In the genomic region with DNA sequence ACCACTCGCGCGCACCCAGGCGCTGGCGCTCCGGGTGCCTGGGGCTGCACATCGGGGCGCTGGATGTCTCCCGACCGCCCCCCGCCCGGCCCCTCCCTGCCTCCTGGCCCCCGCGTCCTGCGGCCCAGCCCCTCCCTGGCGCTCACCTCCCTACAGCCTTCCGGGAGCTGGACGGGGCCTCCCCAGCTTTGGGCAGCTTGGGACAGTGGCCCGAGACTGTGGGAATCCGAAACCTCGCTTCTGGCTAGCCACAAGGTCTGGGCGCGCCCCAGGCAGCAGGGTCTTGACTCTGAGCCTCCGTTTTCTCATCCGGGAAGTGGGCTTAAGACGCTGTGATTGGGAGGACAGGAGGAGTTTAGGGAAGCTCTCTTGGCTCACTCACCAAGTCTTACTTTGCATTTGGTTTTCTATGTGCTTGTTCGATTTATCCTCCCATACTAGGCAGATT, we compare ENCODE assay signal across 9 cellular contexts. TPM values are rescaled to one million over a fixed set of nuclear protein-coding genes. Genes with fewer than 3 reads are reported as not detected.
DNase-seq lines count a peak whose midpoint lies in the region; ATAC-seq, FAIRE-seq and TF ChIP-seq lines count a peak whose summit lies in the region.
"Had no signal": no experiment of that assay in that cellular context is flagged by ENCODE, and none has a peak within 500 bp of the region (broad histone marks: within the 10 kb centered on the region; RNA-seq: fewer than 3 reads in every experiment).

No MANE protein-coding gene starts in this region.

- DNase-seq in heart right ventricle (no peak), left ventricle myocardium superior (no peak), colonic mucosa (no peak), A172 (ENCODE audit: low spot score) (no peak), GM12891 (ENCODE audit: insufficient read length, low spot score) (no peak)
- no peak for DNase-seq in activated CD8-positive, alpha-beta memory T cell treated with anti-CD3 and anti-CD28 coated beads, Interleukin-2, amount 50 U/mL, for 48 hours
- DNase-seq: NCI-H1436 treated with DMSO at 0.1 percent for 48 hours had no signal

- H3K4me1 ChIP-seq in heart right ventricle: peaks cover 0 to 16% (median 8%) of the 10 kb centered on the region in 9 donors
- no peaks in the 10 kb centered on the region for H3K4me1 ChIP-seq in colonic mucosa
- peaks cover 11 to 14% of the 10 kb centered on the region in 2 donors for H3K4me1 ChIP-seq in mucosa of rectum (ENCODE audit: control insufficient read depth in 2 of 2, insufficient read depth in 2 of 2, low read length in 2 of 2)

- H3K27ac ChIP-seq in heart right ventricle (no peak overlapping the region), colonic mucosa (no peak overlapping the region), mucosa of rectum (ENCODE audit: low read depth in 2 of 2, low read length in 2 of 2) (peak overlapping the region in 1 of 2 donors; percentile 23)

- H3K27me3 ChIP-seq in heart right ventricle (peaks cover 0 to 75% (median 63%) of the 10 kb centered on the region in 7 donors), colonic mucosa (peaks cover 23% of the 10 kb centered on the region), mucosa of rectum (ENCODE audit: control insufficient read depth in 2 of 2, insufficient read depth in 2 of 2, low read length in 2 of 2) (peaks cover 32 to 35% of the 10 kb centered on the region in 2 donors)

- no peaks in the 10 kb centered on the region for H3K36me3 ChIP-seq in heart right ventricle
- no peaks in the 10 kb centered on the region for H3K36me3 ChIP-seq in colonic mucosa
- H3K36me3 ChIP-seq in mucosa of rectum (ENCODE audit: control insufficient read depth in 2 of 2, insufficient read depth in 2 of 2, low read length in 2 of 2): no peaks in the 10 kb centered on the region

- intact Hi-C loops in heart right ventricle (cut with DNase I) (no loop called here), left ventricle myocardium superior (cut with micrococcal nuclease) (no loop called here), colonic mucosa (cut with DNase I) (no loop called here)

- ATAC-seq in heart right ventricle (no peak), left ventricle myocardium superior (no peak), GM21515 (IDR thresholded peaks at IDR 0.05; ENCODE audit: unreplicated experiment) (no peak)

- peak in 1 of 9 donors; percentile 12 for TF ChIP-seq CTCF in heart right ventricle (IDR thresholded peaks at IDR 0.05)
- TF ChIP-seq CTCF in colonic mucosa (IDR thresholded peaks at IDR 0.05): no peak

- TF ChIP-seq POLR2A in GM12891 (IDR thresholded peaks at IDR 0.05; ENCODE audit: low read depth, low read length): no peak

- H3K9me3 ChIP-seq in heart right ventricle (no peaks in the 10 kb centered on the region), colonic mucosa (no peaks in the 10 kb centered on the region), mucosa of rectum (ENCODE audit: control insufficient read depth in 2 of 2, low read length in 2 of 2) (no peaks in the 10 kb centered on the region)

- H3K9ac ChIP-seq in colonic mucosa (ENCODE audit: low read depth in 2 of 2, low read length in 2 of 2): no peak overlapping the region
- H3K9ac ChIP-seq in mucosa of rectum (ENCODE audit: low read depth in 1 of 2, low read length in 2 of 2): no peak overlapping the region

- WGBS in heart right ventricle, 2 donors: 9 to 14% methylated on average over 22 to 27 of the region's 27 CpGs

- H3K4me3 ChIP-seq in heart right ventricle (peak overlapping the region in 9 of 10 donors; percentile 21 to 49 (median 40)), colonic mucosa (peak overlapping the region; percentile 33), mucosa of rectum (ENCODE audit: low read length in 2 of 2) (peak overlapping the region; percentile 26 to 35)

- FAIRE-seq in GM12891 (lab: Jason Lieb, UNC): no peak

TF ChIP-seq in GM12891, 5 proteins besides CTCF, POLR2A, EP300 and RAD21:
- TF ChIP-seq PAX5 (IDR thresholded peaks at IDR 0.05; ENCODE audit: insufficient read depth, low read length, severe bottlenecking): no peak
- TF ChIP-seq POLR2AphosphoS5 (IDR thresholded peaks at IDR 0.05; ENCODE audit: low read depth, low read length): no peak
- no peak for TF ChIP-seq POU2F2 (IDR thresholded peaks at IDR 0.05; ENCODE audit: low read depth, low read length)
- no peak for TF ChIP-seq TAF1 (IDR thresholded peaks at IDR 0.05; ENCODE audit: low read depth, low read length)
- TF ChIP-seq SPI1 (IDR thresholded peaks at IDR 0.05; ENCODE audit: low read depth, low read length): no peak
TF ChIP-seq in GM12891: peak in this region for 0.

RNA-seq across cellular contexts. Expression of a gene that starts 0.7 kb away (rescaled TPM):
- under 1 TPM in 1 of 10 donors, not detected in 9; 0.16 TPM for total RNA-seq in heart right ventricle
- polyA plus RNA-seq in heart right ventricle: under 1 TPM in 1 of 2 donors, not detected in 1; 0.06 TPM
- 0.05 TPM for total RNA-seq in left ventricle myocardium superior
- 1 to 10 TPM; 2.5 to 2.7 TPM for total RNA-seq in colonic mucosa
- total RNA-seq in A172 (2014; rRNA removed; shearing (Covaris generic)): 0.03 TPM in 1 of 2 replicates, not detected in the other
- 0.13 TPM for polyA plus RNA-seq in GM12891 (2012; ENCODE audit: low read depth, missing spikeins)
